8 cellular contexts compared by ENCODE assay signal in the genomic region with DNA sequence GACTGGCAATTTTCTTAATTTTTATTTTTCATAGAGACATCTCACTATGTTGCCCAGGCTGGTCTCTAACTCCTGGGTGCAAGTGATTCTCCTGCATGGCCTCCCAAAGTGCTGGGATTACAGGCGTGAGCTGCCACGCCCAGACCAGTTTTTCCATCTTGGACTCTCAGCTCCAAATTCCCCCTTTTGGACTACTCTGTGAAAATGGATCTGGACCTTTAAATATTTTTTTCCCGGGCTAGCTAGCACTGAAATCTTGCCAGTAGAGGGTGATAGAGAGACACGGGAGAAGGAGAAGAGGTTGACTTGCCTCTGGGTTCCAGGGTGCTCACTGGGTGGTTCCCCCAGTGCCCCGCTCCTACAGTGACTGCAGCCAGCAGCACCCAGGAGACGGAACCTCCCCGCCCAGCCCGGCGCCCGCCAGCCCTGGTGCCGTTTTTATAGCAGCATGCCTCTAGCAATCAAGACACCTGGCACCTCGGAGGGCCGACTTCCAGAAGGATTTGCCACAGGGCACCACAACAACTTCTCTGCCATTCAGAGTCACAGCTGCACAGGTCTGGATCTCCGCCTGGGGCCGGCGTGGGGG. TPM values are rescaled to one million over a fixed set of nuclear protein-coding genes. Genes with fewer than 3 reads are reported as not detected.
A peak's percentile ranks its signal among the peaks of the same experiment; 100 is the strongest.
DNase-seq lines count a peak whose midpoint lies in the region; ATAC-seq and TF ChIP-seq lines count a peak whose summit lies in the region.

No MANE protein-coding gene starts in this region.

- peaks cover under 1% of the 10 kb centered on the region for H3K9me3 Mint-ChIP-seq in glutamatergic neuron (ENCODE audit: unreplicated experiment)

- POLR2A ChIA-PET in OCI-LY7 (lab: Charles Lee): interaction anchor here (0.8 to 1.0 kb wide), 2 partner anchors 15 to 67 kb away, joined by 3 to 6 read pairs; no protein-coding TSS in a partner anchor

- peaks cover 19% of the 10 kb centered on the region for H3K36me3 Mint-ChIP-seq in glutamatergic neuron (ENCODE audit: unreplicated experiment)

- TF ChIP-seq CTCF in OCI-LY7 (conservative IDR thresholded peaks at IDR 0.05; ENCODE audit: low read length) (peak; percentile 90), glutamatergic neuron (IDR thresholded peaks at IDR 0.05; ENCODE audit: partially characterized antibody, unreplicated experiment) (peak; percentile 75)

- H3K9me3 ChIP-seq in OCI-LY7 (ENCODE audit: low read length): peaks cover 9% of the 10 kb centered on the region; the same call in 1 of the 2 replicates

- H3K4me1 Mint-ChIP-seq in glutamatergic neuron (ENCODE audit: low read depth, unreplicated experiment): peaks cover 17% of the 10 kb centered on the region

- H4K20me1 ChIP-seq in OCI-LY7 (ENCODE audit: insufficient read depth, low read length): no peaks in the 10 kb centered on the region

- CTCF ChIA-PET in OCI-LY7 (lab: Charles Lee; ENCODE audit: unreplicated experiment): interaction anchor here (0.9 kb wide), 1 partner anchor 15 kb away, joined by 4 read pairs; no protein-coding TSS in a partner anchor

- intact Hi-C loops in OCI-LY7 (cut with micrococcal nuclease; ENCODE audit: unreplicated experiment): loop anchor here (1.0 to 5.0 kb wide), 2 partner anchors 65 to 122 kb away; partner anchors contain the start of genes CNST and TFB2M

- H3K27me3 Mint-ChIP-seq in glutamatergic neuron (ENCODE audit: unreplicated experiment): peaks cover 5% of the 10 kb centered on the region

- no peaks in the 10 kb centered on the region for H3K79me2 ChIP-seq in OCI-LY7 (ENCODE audit: insufficient read depth, low read depth, low read length)

- peak overlapping the region; percentile 59; the same call in 1 of the 2 replicates for H3K4me2 ChIP-seq in OCI-LY7 (ENCODE audit: low read length)

- peak; percentile 98 for ATAC-seq in GM21786 (IDR thresholded peaks at IDR 0.05; ENCODE audit: unreplicated experiment)

- no peak overlapping the region for H3K27ac Mint-ChIP-seq in glutamatergic neuron (ENCODE audit: unreplicated experiment)

- H3K4me1 ChIP-seq in OCI-LY7 (ENCODE audit: insufficient read depth, low read length, poor library complexity, severe bottlenecking): no peaks in the 10 kb centered on the region

- no peak overlapping the region for H3K4me3 ChIP-seq in OCI-LY7 (ENCODE audit: low read depth, low read length, poor library complexity, severe bottlenecking)

- H2AFZ ChIP-seq in OCI-LY7 (ENCODE audit: low read length): peak overlapping the region; percentile 85

- H3K4me3 Mint-ChIP-seq in glutamatergic neuron (ENCODE audit: unreplicated experiment): no peak overlapping the region

- H3K27ac ChIP-seq in OCI-LY7 (ENCODE audit: low read depth, low read length, poor library complexity, severe bottlenecking): no peak overlapping the region

- H3K9me2 ChIP-seq in OCI-LY7 (ENCODE audit: insufficient read depth, low read length): no peaks in the 10 kb centered on the region

- no peaks in the 10 kb centered on the region for H3K36me3 ChIP-seq in OCI-LY7 (ENCODE audit: insufficient read depth, low read length)

- DNase-seq in GM03348 (ENCODE audit: low spot score) (peak; percentile 93), KG1 (lab: John Stamatoyannopoulos, UW) (peak; percentile 19), OCI-LY7 (ENCODE audit: low spot score) (peak; percentile 77), glutamatergic neuron (peak; percentile 38), pons (ENCODE audit: low spot score) (peak; percentile 86), cortex of kidney (lab: John Stamatoyannopoulos, UW) (no peak)
- DNase-seq in activated naive CD4-positive, alpha-beta T cell treated with anti-CD3 and anti-CD28 coated beads, Interleukin-2, amount 50 U/mL, for 16 hours: peak; percentile 32

- BruUV-seq in OCI-LY7 (replicated peaks; lab: Mats Ljungman, UMichigan): no TSS peak

RNA-seq across cellular contexts. Expression of gene SCCPDH, which starts 34.7 kb away (rescaled TPM):
- total RNA-seq in OCI-LY7 (2014; rRNA removed; shearing (Covaris generic)): 1.8 and 1.9 TPM in 2 replicates
- total RNA-seq in OCI-LY7 (2022) (12.1 and 12.2 TPM in 2 replicates), glutamatergic neuron (ENCODE audit: unreplicated experiment) (34.6 TPM)
